ENCODE assay signal across 16 cellular contexts in genomic region chr3:114274929-114275328, GRCh38. TPM values are rescaled to one million over a fixed set of nuclear protein-coding genes. Genes with fewer than 3 reads are reported as not detected.
A peak's percentile ranks its signal among the peaks of the same experiment; 100 is the strongest.
DNase-seq lines count a peak whose midpoint lies in the region; ATAC-seq and TF ChIP-seq lines count a peak whose summit lies in the region.
"Had no signal": no experiment of that assay in that cellular context is flagged by ENCODE, and none has a peak within 500 bp of the region (broad histone marks: within the 10 kb centered on the region; RNA-seq: fewer than 3 reads in every experiment).

No MANE protein-coding gene starts in this region.

- TF ChIP-seq CTCF in MCF 10A (IDR thresholded peaks at IDR 0.05; ENCODE audit: unreplicated experiment) (no peak), breast epithelium (IDR thresholded peaks at IDR 0.05) (no peak), fibroblast of mammary gland (conservative IDR thresholded peaks at IDR 0.05; ENCODE audit: control insufficient read depth, insufficient read depth, low read depth, low read length) (no peak)

- no peak for ATAC-seq in stimulated activated memory B cell treated with anti-CD40 and anti-IgM and Interleukin-4, amounts not matched to agents 10 μg/mL and 1 μg/mL and 100 μg/mL, for 72 hours
- no peak for ATAC-seq in GM18907 (IDR thresholded peaks at IDR 0.05; ENCODE audit: unreplicated experiment)
- ATAC-seq: Right ventricle myocardium inferior had no signal

- no peaks in the 10 kb centered on the region for H3K27me3 Mint-ChIP-seq in MCF 10A (ENCODE audit: insufficient read depth, unreplicated experiment)
- H3K27me3 Mint-ChIP-seq in stimulated activated memory B cell treated with anti-CD40 and anti-IgM and Interleukin-4, amounts not matched to agents 10 μg/mL and 1 μg/mL and 100 μg/mL, for 72 hours = no peaks in the 10 kb centered on the region
- H3K27me3 Mint-ChIP-seq: dendritic cell treated with granulocyte-macrophage colony-stimulating factor and Interleukin-4, amounts not matched to agents 40 ng/mL and 50 ng/mL, for 4 days had no signal

- POLR2A ChIA-PET in MCF 10A (lab: Yijun Ruan, JAX) = interaction anchor here (0.6 kb wide), 1 partner anchor 1325 kb away, joined by 3 read pairs; no protein-coding TSS in a partner anchor

- BruUV-seq in MCF 10A (replicated peaks; lab: Mats Ljungman, UMichigan) = no TSS peak

- no peaks in the 10 kb centered on the region for H3K36me3 Mint-ChIP-seq in MCF 10A (ENCODE audit: insufficient read depth, unreplicated experiment)
- H3K36me3 Mint-ChIP-seq in stimulated activated memory B cell treated with anti-CD40 and anti-IgM and Interleukin-4, amounts not matched to agents 10 μg/mL and 1 μg/mL and 100 μg/mL, for 72 hours = peaks cover 20% of the 10 kb centered on the region

- H3K4me1 Mint-ChIP-seq in MCF 10A (ENCODE audit: insufficient read depth, unreplicated experiment) = no peaks in the 10 kb centered on the region
- H3K4me1 Mint-ChIP-seq in stimulated activated memory B cell treated with anti-CD40 and anti-IgM and Interleukin-4, amounts not matched to agents 10 μg/mL and 1 μg/mL and 100 μg/mL, for 72 hours = peaks cover 6% of the 10 kb centered on the region

- no peak for TF ChIP-seq POLR2A in breast epithelium (IDR thresholded peaks at IDR 0.05)

- no peaks in the 10 kb centered on the region for H3K4me1 ChIP-seq in breast epithelium
- H3K4me1 ChIP-seq: right atrium auricular region had no signal

- peaks cover 0 to 5% of the 10 kb centered on the region in 2 donors for H3K9me3 ChIP-seq in breast epithelium

- DNase-seq in MCF 10A (ENCODE audit: unreplicated experiment) (peak; percentile 23), breast epithelium (ENCODE audit: low spot score in 2 of 2) (no peak), RPMI7951 (ENCODE audit: low read depth) (peak; percentile 61), fibroblast of mammary gland (ENCODE audit: low read depth) (peak; percentile 45), posterior cingulate gyrus (no peak), SK-N-DZ (ENCODE audit: low spot score) (no peak)
- DNase-seq: DMS 273 treated with DMSO at 0.1 percent for 48 hours; NCI-H187 treated with DMSO at 0.1 percent for 48 hours; NCI-H526 treated with DMSO at 0.1 percent for 48 hours; stimulated activated CD4-positive, alpha-beta T cell treated with anti-CD3 and anti-CD28 coated beads, Interleukin-4, amount 100 ng/mL, for 24 hours; stimulated activated naive CD4-positive, alpha-beta T cell had no signal

- intact Hi-C loops in MCF 10A (cut with micrococcal nuclease) (no loop called here), breast epithelium (cut with DNase I; ENCODE audit: low total_unique reads) (no loop called here), posterior cingulate gyrus (cut with DNase I) (no loop called here)

- no peak overlapping the region for H3K4me3 Mint-ChIP-seq in MCF 10A (ENCODE audit: unreplicated experiment)
- no peak overlapping the region for H3K4me3 Mint-ChIP-seq in stimulated activated memory B cell treated with anti-CD40 and anti-IgM and Interleukin-4, amounts not matched to agents 10 μg/mL and 1 μg/mL and 100 μg/mL, for 72 hours
- H3K4me3 Mint-ChIP-seq: dendritic cell treated with granulocyte-macrophage colony-stimulating factor and Interleukin-4, amounts not matched to agents 40 ng/mL and 50 ng/mL, for 4 days had no signal

- CTCF ChIA-PET in MCF 10A (lab: Yijun Ruan, JAX) = no interaction called here

- no peaks in the 10 kb centered on the region for H3K9me3 Mint-ChIP-seq in MCF 10A (ENCODE audit: unreplicated experiment)
- H3K9me3 Mint-ChIP-seq in stimulated activated memory B cell treated with anti-CD40 and anti-IgM and Interleukin-4, amounts not matched to agents 10 μg/mL and 1 μg/mL and 100 μg/mL, for 72 hours = no peaks in the 10 kb centered on the region

- no peaks in the 10 kb centered on the region for H3K27me3 ChIP-seq in breast epithelium
- H3K27me3 ChIP-seq: right atrium auricular region had no signal

- H3K4me3 ChIP-seq in breast epithelium = no peak overlapping the region
- no peak overlapping the region for H3K4me3 ChIP-seq in fibroblast of mammary gland (ENCODE audit: control insufficient read depth, low read depth, low read length)
- H3K4me3 ChIP-seq: right atrium auricular region had no signal

- H3K27ac Mint-ChIP-seq in MCF 10A (ENCODE audit: low read depth, unreplicated experiment) = no peak overlapping the region
- peak overlapping the region; percentile 52 for H3K27ac Mint-ChIP-seq in stimulated activated memory B cell treated with anti-CD40 and anti-IgM and Interleukin-4, amounts not matched to agents 10 μg/mL and 1 μg/mL and 100 μg/mL, for 72 hours
- H3K27ac Mint-ChIP-seq: dendritic cell treated with granulocyte-macrophage colony-stimulating factor and Interleukin-4, amounts not matched to agents 40 ng/mL and 50 ng/mL, for 4 days had no signal

- no peak overlapping the region for H3K27ac ChIP-seq in breast epithelium
- H3K27ac ChIP-seq: right atrium auricular region had no signal

- H3K36me3 ChIP-seq in breast epithelium = no peaks in the 10 kb centered on the region
- H3K36me3 ChIP-seq: right atrium auricular region had no signal

RNA-seq across cellular contexts. Expression of gene TIGIT, which starts 18.9 kb away (rescaled TPM):
- total RNA-seq in MCF 10A (2022) = not detected in 2 replicates
- under 1 TPM; 0.29 to 0.48 (median 0.33) TPM for total RNA-seq in breast epithelium
- total RNA-seq in RPMI7951 (2014; rRNA removed; shearing (Covaris generic)) = not detected in 2 replicates
- not detected in 2 replicates for polyA plus RNA-seq in SK-N-DZ (2014; cell fraction: cytosol; rRNA removed)
- not detected in 2 replicates for polyA plus RNA-seq in SK-N-DZ (2014; cell fraction: nucleus; rRNA removed)
- total RNA-seq: Right ventricle myocardium inferior had no signal

RNA-seq across cellular contexts. Expression of gene ZNF80, which starts 37.6 kb away (rescaled TPM):
- total RNA-seq in MCF 10A (2022) = not detected in 2 replicates
- total RNA-seq in breast epithelium = under 1 TPM in 2 of 3 donors, not detected in 1; 0.16 to 0.33 TPM
- total RNA-seq in RPMI7951 (2014; rRNA removed; shearing (Covaris generic)) = not detected in 2 replicates
- polyA plus RNA-seq in SK-N-DZ (2014; cell fraction: cytosol; rRNA removed) = not detected in 2 replicates
- not detected in 2 replicates for polyA plus RNA-seq in SK-N-DZ (2014; cell fraction: nucleus; rRNA removed)
- total RNA-seq: right atrium auricular region, Right ventricle myocardium inferior had no signal

Comparison
In these comparisons a context has a peak if more than half of its experiments do, and no peak if none do; other contexts are left out.
1. DNase-seq: peak in MCF 10A (single experiment), RPMI7951 (single experiment) and fibroblast of mammary gland (single experiment); none in breast epithelium (0 of 2), posterior cingulate gyrus (0 of 10) and SK-N-DZ (single experiment).